Comparison of ENCODE assay signal across 12 cellular contexts in genomic region chrX:38052096-38052495, GRCh38. TPM values are rescaled to one million over a fixed set of nuclear protein-coding genes. Genes with fewer than 3 reads are reported as not detected.
DNase-seq lines count a peak whose midpoint lies in the region; ATAC-seq and TF ChIP-seq lines count a peak whose summit lies in the region.
"Had no signal": no experiment of that assay in that cellular context is flagged by ENCODE, and none has a peak within 500 bp of the region (broad histone marks: within the 10 kb centered on the region; RNA-seq: fewer than 3 reads in every experiment).

No MANE protein-coding gene starts in this region.

- no peak overlapping the region for H3K18ac ChIP-seq in trophoblast cell (ENCODE audit: low read length)

- in situ Hi-C loops in brain microvascular endothelial cell (cut with HindIII; ENCODE audit: low pct_ligation_motif_present, low sequenced_read_pairs) (no loop called here), G401 (cut with HindIII; ENCODE audit: low sequenced_read_pairs) (no loop called here)

- no peak overlapping the region for H3K4me2 ChIP-seq in trophoblast cell (ENCODE audit: low read length)

- no peak overlapping the region for H4K12ac ChIP-seq in trophoblast cell (ENCODE audit: low read depth, low read length)

- H4K91ac ChIP-seq in trophoblast cell (ENCODE audit: low read depth, low read length), result no peak overlapping the region

- no peak overlapping the region for H3K23ac ChIP-seq in trophoblast cell (ENCODE audit: low read length)

- H3K27ac ChIP-seq in brain microvascular endothelial cell (peak overlapping the region; percentile 13), trophoblast cell (ENCODE audit: low read depth, low read length) (no peak overlapping the region)
- H3K27ac ChIP-seq: coronary artery, neutrophil, thoracic aorta had no signal

- no peak for TF ChIP-seq CTCF in brain microvascular endothelial cell (IDR thresholded peaks at IDR 0.05; ENCODE audit: low read depth, low read length, missing control alignments)

- no peaks in the 10 kb centered on the region for H3K79me1 ChIP-seq in trophoblast cell (ENCODE audit: low read length)

- no peaks in the 10 kb centered on the region for H3K79me2 ChIP-seq in trophoblast cell (ENCODE audit: control insufficient read depth, insufficient read depth, low read length, poor library complexity)

- WGBS in trophoblast cell (ENCODE audit: extremely low coverage, insufficient coverage, insufficient read length), result no CpG with 5 or more reads among the region's 1 CpG

- no peak overlapping the region for H2BK5ac ChIP-seq in trophoblast cell (ENCODE audit: low read depth, low read length, poor library complexity)

- no peak overlapping the region for H2BK12ac ChIP-seq in trophoblast cell (ENCODE audit: low read length)

- no peak overlapping the region for H2BK120ac ChIP-seq in trophoblast cell (ENCODE audit: insufficient read depth, low read length, poor library complexity)

- ATAC-seq in HG02938 (IDR thresholded peaks at IDR 0.05; ENCODE audit: unreplicated experiment), result no peak

- DNase-seq in SKM-1 treated with dmso at 0.1 percent for 144 hours (lab: John Stamatoyannopoulos, UW; ENCODE audit: unreplicated experiment) (peak; percentile 29), SKM-1 (lab: John Stamatoyannopoulos, UW; ENCODE audit: unreplicated experiment) (no peak), MG63 (peak; percentile 58), brain microvascular endothelial cell (peak; percentile 74), trophoblast cell (peak; percentile 15 to 47), H7 (no peak), G401 (ENCODE audit: low spot score) (no peak)
- DNase-seq: stimulated activated CD4-positive, alpha-beta T cell treated with anti-CD3 and anti-CD28 coated beads, Interleukin-4, amount 100 ng/mL, for 24 hours had no signal

- H3K9ac ChIP-seq in trophoblast cell (ENCODE audit: low read length), result no peak overlapping the region

- no peaks in the 10 kb centered on the region for H3K27me3 ChIP-seq in MG63
- no peaks in the 10 kb centered on the region for H3K27me3 ChIP-seq in brain microvascular endothelial cell (replicated peaks)
- H3K27me3 ChIP-seq in trophoblast cell (ENCODE audit: insufficient read depth, low read length), result no peaks in the 10 kb centered on the region
- H3K27me3 ChIP-seq in H7 (ENCODE audit: control insufficient read depth, insufficient read depth, low read length), result no peaks in the 10 kb centered on the region
- H3K27me3 ChIP-seq: neutrophil had no signal

- no peak overlapping the region for H4K8ac ChIP-seq in trophoblast cell (ENCODE audit: low read depth, low read length)

- no peak overlapping the region for H3K14ac ChIP-seq in trophoblast cell (ENCODE audit: low read length)

- H2AFZ ChIP-seq in trophoblast cell (ENCODE audit: insufficient read depth, low read length, poor library complexity), result no peak overlapping the region

- no peak overlapping the region for H3K4ac ChIP-seq in trophoblast cell (ENCODE audit: low read depth, low read length)

- H3K4me3 ChIP-seq in MG63 (no peak overlapping the region), brain microvascular endothelial cell (ENCODE audit: low read depth, low read length) (no peak overlapping the region), trophoblast cell (ENCODE audit: low read depth, low read length) (no peak overlapping the region), H7 (ENCODE audit: insufficient read depth, low read depth, low read length) (no peak overlapping the region)
- H3K4me3 ChIP-seq: coronary artery, thoracic aorta had no signal

- H3K36me3 ChIP-seq in MG63 (no peaks in the 10 kb centered on the region), brain microvascular endothelial cell (replicated peaks) (no peaks in the 10 kb centered on the region), trophoblast cell (ENCODE audit: control insufficient read depth in 1 of 2, insufficient read depth in 2 of 2, low read length in 2 of 2) (no peaks in the 10 kb centered on the region), H7 (replicated peaks; ENCODE audit: control insufficient read depth, insufficient read depth, low read length) (no peaks in the 10 kb centered on the region)
- H3K36me3 ChIP-seq: neutrophil, thoracic aorta had no signal

- H3K9me3 ChIP-seq in MG63 (no peaks in the 10 kb centered on the region), trophoblast cell (ENCODE audit: insufficient read depth, low read depth, low read length) (no peaks in the 10 kb centered on the region)
- H3K9me3 ChIP-seq: neutrophil, thoracic aorta had no signal

- H2AK5ac ChIP-seq in trophoblast cell (ENCODE audit: low read length), result no peak overlapping the region

- no peaks in the 10 kb centered on the region for H3K4me1 ChIP-seq in trophoblast cell (ENCODE audit: control insufficient read depth in 1 of 2, insufficient read depth in 2 of 2, low read length in 2 of 2)

RNA-seq across cellular contexts. Expression of gene SYTL5, which starts 45.7 kb away (rescaled TPM):
- total RNA-seq in MG63 (2014; rRNA removed; shearing (Covaris generic); ENCODE audit: low replicate concordance), result not detected in 2 replicates
- 6.8 and 7.8 TPM in 2 replicates for polyA plus RNA-seq in trophoblast cell (2013)
- 0.11 and 0.35 TPM in 2 replicates for total RNA-seq in H7 (2014; rRNA removed; shearing (Covaris generic))
- not detected in 2 replicates for total RNA-seq in G401 (2014; rRNA removed; shearing (Covaris generic))
- total RNA-seq: thoracic aorta had no signal

Comparison
In these comparisons a context has a peak if more than half of its experiments do, and no peak if none do; other contexts are left out.
1. DNase-seq: peak in SKM-1 treated with dmso at 0.1 percent for 144 hours (single experiment), MG63 (single experiment), brain microvascular endothelial cell (single experiment) and trophoblast cell (2 of 2); none in SKM-1 (single experiment), H7 (single experiment) and G401 (single experiment).